ENCODE assay signal across 21 cellular contexts in the genomic region with DNA sequence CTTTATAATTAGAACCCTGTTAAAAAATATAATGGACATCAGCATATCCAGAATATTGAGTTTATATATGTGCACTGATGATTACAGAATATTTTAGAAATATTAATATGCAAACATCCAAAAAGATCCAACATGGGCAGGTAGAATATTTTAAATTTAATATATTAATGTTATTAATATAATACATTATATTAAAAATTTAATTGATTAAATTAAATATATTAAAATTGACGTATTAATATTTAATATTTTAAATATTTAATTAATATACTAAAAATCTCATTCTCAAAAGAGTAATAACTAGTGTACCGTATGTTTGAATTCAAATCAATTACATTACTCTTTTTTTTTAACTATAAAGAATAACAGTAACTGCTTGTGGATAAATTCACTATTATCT.
DNase-seq lines count a peak whose midpoint lies in the region; ATAC-seq, FAIRE-seq and TF ChIP-seq lines count a peak whose summit lies in the region.
"Had no signal": no experiment of that assay in that cellular context is flagged by ENCODE, and none has a peak within 500 bp of the region (broad histone marks: within the 10 kb centered on the region; RNA-seq: fewer than 3 reads in every experiment).

No MANE protein-coding gene starts in this region.

- no peaks in the 10 kb centered on the region for H3K36me3 ChIP-seq in pancreas
- H3K36me3 ChIP-seq in vagina: no peaks in the 10 kb centered on the region

- H3K9me3 ChIP-seq in pancreas (no peaks in the 10 kb centered on the region), vagina (no peaks in the 10 kb centered on the region)
- H3K9me3 ChIP-seq: BLaER1 had no signal

- CTCF ChIA-PET in WTC11 (lab: Charles Lee): no interaction called here

- TF ChIP-seq CTCF in WTC11 (IDR thresholded peaks at IDR 0.05): no peak
- no peak for TF ChIP-seq CTCF in pancreas (IDR thresholded peaks at IDR 0.05)
- no peak for TF ChIP-seq CTCF in vagina (IDR thresholded peaks at IDR 0.05)

- no peak overlapping the region for H3K27ac Mint-ChIP-seq in WTC11
- H3K27ac Mint-ChIP-seq: B cell; CD4-positive, alpha-beta T cell; CD8-positive, alpha-beta memory T cell; H9 had no signal

- no peak overlapping the region for H3K4me3 Mint-ChIP-seq in WTC11
- H3K4me3 Mint-ChIP-seq: B cell; CD4-positive, alpha-beta T cell; CD8-positive, alpha-beta memory T cell; H9 had no signal

- no peak for TF ChIP-seq POLR2A in vagina (IDR thresholded peaks at IDR 0.05)

- peak; percentile 91 for FAIRE-seq in G401.6 (lab: Jason Lieb, UNC)
- peak; percentile 96 for FAIRE-seq in frontal cortex (lab: Jason Lieb, UNC)
- FAIRE-seq in pancreas (lab: Jason Lieb, UNC): peak; percentile 93
- FAIRE-seq: D721Med had no signal

- no peaks in the 10 kb centered on the region for H3K27me3 Mint-ChIP-seq in WTC11 (ENCODE audit: low read depth)
- H3K27me3 Mint-ChIP-seq: B cell; CD4-positive, alpha-beta T cell; CD8-positive, alpha-beta memory T cell had no signal

- DNase-seq in WTC11 (ENCODE audit: low spot score) (no peak), frontal cortex (ENCODE audit: low spot score in 2 of 2) (no peak), pancreas (no peak), SHP77 treated with DMSO at 0.1 percent for 48 hours (lab: John Stamatoyannopoulos, UW) (no peak), vagina (ENCODE audit: extremely low spot score in 2 of 2) (no peak), CD1c-positive myeloid dendritic cell (ENCODE audit: extremely low spot score) (no peak)
- DNase-seq: 8988T; CD4-positive, alpha-beta T cell; CD8-positive, alpha-beta memory T cell; DMS 273 treated with DMSO at 0.1 percent for 48 hours; DMS53; DMS79 treated with DMSO at 0.1 percent for 48 hours; GM23248; H9 had no signal

- no peak overlapping the region for H3K4me3 ChIP-seq in pancreas
- H3K4me3 ChIP-seq in vagina: no peak overlapping the region
- H3K4me3 ChIP-seq: BLaER1, GM23248 had no signal

- intact Hi-C loops in pancreas (cut with DNase I) (no loop called here), vagina (cut with DNase I) (no loop called here)

- H3K27ac ChIP-seq in pancreas (no peak overlapping the region), vagina (no peak overlapping the region)
- H3K27ac ChIP-seq: BLaER1, C4-2B, GM23248 had no signal

- no peaks in the 10 kb centered on the region for H3K27me3 ChIP-seq in pancreas
- H3K27me3 ChIP-seq in vagina: no peaks in the 10 kb centered on the region
- H3K27me3 ChIP-seq: BLaER1 had no signal

- H3K36me3 Mint-ChIP-seq in WTC11: peaks cover 49% of the 10 kb centered on the region

- WGBS in pancreas, 2 donors: 69 to 97% methylated on average over 2 of the region's 2 CpGs

- H3K4me1 ChIP-seq in pancreas (peaks cover 0 to 11% (median 0%) of the 10 kb centered on the region in 3 donors), vagina (no peaks in the 10 kb centered on the region)
- H3K4me1 ChIP-seq: BLaER1 had no signal

- no peaks in the 10 kb centered on the region for H3K9me3 Mint-ChIP-seq in WTC11
- H3K9me3 Mint-ChIP-seq: CD4-positive, alpha-beta T cell; CD8-positive, alpha-beta memory T cell; H9 had no signal

- ATAC-seq in WTC11 (no peak), pancreas (no peak), GM21526 (IDR thresholded peaks at IDR 0.05; ENCODE audit: low FRiP score, unreplicated experiment) (no peak)
- ATAC-seq: HCT116 had no signal

- POLR2A ChIA-PET in WTC11 (lab: Charles Lee): no interaction called here

- no peaks in the 10 kb centered on the region for H3K4me1 Mint-ChIP-seq in WTC11
- H3K4me1 Mint-ChIP-seq: B cell, H9 had no signal

TF ChIP-seq in WTC11, 78 proteins besides CTCF, POLR2A, EP300 and RAD21:
- TF ChIP-seq HMGA2 (CRISPR knock-in tag; IDR thresholded peaks at IDR 0.05): peak; percentile 98
- no peak for TF ChIP-seq FOXK1 (CRISPR knock-in tag; IDR thresholded peaks at IDR 0.05)
